8 cellular contexts compared by ENCODE assay signal in genomic region chr10:79825587-79826011, GRCh38. TPM values are rescaled to one million over a fixed set of nuclear protein-coding genes. Genes with fewer than 3 reads are reported as not detected.
DNase-seq lines count a peak whose midpoint lies in the region; ATAC-seq and TF ChIP-seq lines count a peak whose summit lies in the region.
"Not testable (repeated sequence)": the region's sequence is repeated elsewhere in the genome, so short reads cannot be mapped to it uniquely, and the experiment has no call there.

No MANE protein-coding gene starts in this region.

- peak overlapping the region; percentile 50 for H3K4me3 ChIP-seq in AG09309 (ENCODE audit: control insufficient read depth, low read depth, low read length)
- H3K4me3 ChIP-seq in skeletal muscle tissue (ENCODE audit: low read length in 3 of 3) = peak overlapping the region in 1 of 3 donors; percentile 60

- ATAC-seq in GM19395 (IDR thresholded peaks at IDR 0.05; ENCODE audit: unreplicated experiment) (peak; percentile 14), HG02938 (IDR thresholded peaks at IDR 0.05; ENCODE audit: unreplicated experiment) (peak; percentile 19)

- peak overlapping the region; percentile 66 for H3K27ac ChIP-seq in skeletal muscle tissue (ENCODE audit: low read depth, low read length)

- H3K36me3 ChIP-seq in skeletal muscle tissue (ENCODE audit: control insufficient read depth in 3 of 3, insufficient read depth in 3 of 3, low read length in 3 of 3) = not testable (repeated sequence)

- not testable (repeated sequence) for H3K9ac ChIP-seq in skeletal muscle tissue (ENCODE audit: low read depth in 1 of 3, low read length in 3 of 3)

- TF ChIP-seq CTCF in AG09309 (IDR thresholded peaks at IDR 0.05; ENCODE audit: control insufficient read depth, insufficient read depth, low read depth, low read length, missing control alignments) = not testable (repeated sequence)

- not testable (repeated sequence) for H3K27me3 ChIP-seq in skeletal muscle tissue (ENCODE audit: control insufficient read depth in 3 of 3, insufficient read depth in 3 of 3, low read length in 3 of 3)

- H3K9me3 ChIP-seq in skeletal muscle tissue (ENCODE audit: control insufficient read depth in 3 of 3, low read length in 3 of 3) = not testable (repeated sequence)

- H3K4me1 ChIP-seq in skeletal muscle tissue (ENCODE audit: control insufficient read depth in 3 of 3, insufficient read depth in 3 of 3, low read length in 3 of 3) = not testable (repeated sequence)

- DNase-seq in AG09309 (ENCODE audit: low read depth) = not testable (repeated sequence)
- DNase-seq in NCI-H146 (lab: John Stamatoyannopoulos, UW) (peak; percentile 11), ecto neural progenitor cell (ENCODE audit: low spot score) (peak; percentile 55), left kidney (ENCODE audit: low read depth, low spot score) (peak; percentile 41)
- DNase-seq in activated CD8-positive, alpha-beta memory T cell treated with anti-CD3 and anti-CD28 coated beads, Interleukin-2, amount 50 U/mL, for 4 hours = peak; percentile 34

RNA-seq across cellular contexts. Expression of gene NUTM2E, which starts 0.9 kb away (rescaled TPM):
- total RNA-seq in skeletal muscle tissue = not detected
